ENCODE assay signal across 10 cellular contexts in the genomic region with DNA sequence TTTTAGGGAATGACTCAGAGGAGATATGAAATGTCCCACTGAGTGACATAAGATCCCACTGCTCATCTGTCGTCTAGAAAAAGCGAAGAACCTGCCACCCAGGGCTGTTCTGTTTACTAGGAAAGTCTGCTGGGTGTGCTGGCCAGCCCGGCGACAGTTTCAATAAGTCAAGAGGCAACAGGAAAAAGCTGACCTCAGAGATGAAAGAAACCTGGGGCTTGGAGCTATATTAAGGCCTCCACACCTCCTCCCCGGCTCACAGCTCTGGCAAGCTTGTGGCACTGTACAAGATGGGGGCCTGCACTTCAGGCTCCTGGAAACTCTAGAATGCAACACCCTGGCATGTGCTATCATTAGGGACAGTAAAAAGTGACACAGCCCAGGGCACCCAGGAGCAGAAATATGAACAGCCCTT. TPM values are rescaled to one million over a fixed set of nuclear protein-coding genes. Genes with fewer than 3 reads are reported as not detected.
DNase-seq lines count a peak whose midpoint lies in the region; ATAC-seq, FAIRE-seq and TF ChIP-seq lines count a peak whose summit lies in the region.
"Had no signal": no experiment of that assay in that cellular context is flagged by ENCODE, and none has a peak within 500 bp of the region (broad histone marks: within the 10 kb centered on the region; RNA-seq: fewer than 3 reads in every experiment).

No MANE protein-coding gene starts in this region.

- H3K9ac ChIP-seq in K562 (ENCODE audit: insufficient read depth in 1 of 2, low read depth in 2 of 2, low read length in 2 of 2): no peak overlapping the region

- no peak for TF ChIP-seq CTCF in A549 (IDR thresholded peaks at IDR 0.05)
- no peak for TF ChIP-seq CTCF in HFFc6 (IDR thresholded peaks at IDR 0.05)
- TF ChIP-seq CTCF in K562 (IDR thresholded peaks at IDR 0.05 in 2 of 3, conservative IDR thresholded peaks at IDR 0.05 in 1 of 3; ENCODE audit: insufficient read depth in 2 of 3, low read depth in 1 of 3, low read length in 3 of 3): no peak
- no peak for TF ChIP-seq CTCF in glutamatergic neuron (IDR thresholded peaks at IDR 0.05; ENCODE audit: partially characterized antibody, unreplicated experiment)

- WGBS in A549 (ENCODE audit: missing lambda C conversion rate): 68% methylated on average over 5 of the region's 5 CpGs
- whole genome bisulfite sequencing in K562 (ENCODE audit: insufficient coverage, low coverage, missing lambda C conversion rate): 10% methylated on average over 5 of the region's 5 CpGs

- H3K79me2 ChIP-seq in K562 (ENCODE audit: control insufficient read depth, insufficient read depth, low read length): no peaks in the 10 kb centered on the region

- H3K27me3 Mint-ChIP-seq in HFFc6 (ENCODE audit: insufficient read depth) (no peaks in the 10 kb centered on the region), glutamatergic neuron (ENCODE audit: unreplicated experiment) (peaks cover 23% of the 10 kb centered on the region)

- intact Hi-C loops in K562 (cut with micrococcal nuclease): no loop called here

- no TSS peak for BruUV-seq in K562 (replicated peaks; lab: Mats Ljungman, UMichigan)

- POLR2A ChIA-PET in A549 (lab: Yijun Ruan, JAX): interaction anchor here (1.0 kb wide), 1 partner anchor 18 kb away, joined by 4 read pairs; no protein-coding TSS in a partner anchor
- POLR2A ChIA-PET in K562 (lab: Yijun Ruan, JAX): interaction anchor here (1.2 kb wide), 1 partner anchor 8 kb away, joined by 4 read pairs; no protein-coding TSS in a partner anchor

- ATAC-seq in A549 (peak in 1 of 2 experiments; percentile 18; a peak in 1 of 6 replicates), K562 (peak; percentile 57), HG02759 (IDR thresholded peaks at IDR 0.05; ENCODE audit: unreplicated experiment) (no peak), GM19455 (IDR thresholded peaks at IDR 0.05; ENCODE audit: unreplicated experiment) (no peak)

- H2AFZ ChIP-seq in K562 (ENCODE audit: low read depth, low read length): peak overlapping the region; percentile 19; the same call in 1 of the 2 replicates

- no peak for TF ChIP-seq POLR2A in A549 (IDR thresholded peaks at IDR 0.05; ENCODE audit: low read length)
- TF ChIP-seq POLR2A in K562 (conservative IDR thresholded peaks at IDR 0.05): no peak

- TF ChIP-seq RAD21 in A549 (conservative IDR thresholded peaks at IDR 0.05 in 1 of 2, IDR thresholded peaks at IDR 0.05 in 1 of 2) (no peak), K562 (CRISPR knock-in tag; conservative IDR thresholded peaks at IDR 0.05 in 1 of 2, IDR thresholded peaks at IDR 0.05 in 1 of 2) (no peak)

- FAIRE-seq in A549 (lab: Jason Lieb, UNC) (no peak), K562 (lab: Jason Lieb, UNC) (peak; percentile 23)

- H3K4me3 ChIP-seq in A549 (no peak overlapping the region), K562 (no peak overlapping the region)

- no peaks in the 10 kb centered on the region for H3K9me3 ChIP-seq in A549
- H3K9me3 ChIP-seq in K562 (replicated peaks; ENCODE audit: control insufficient read depth, insufficient read depth, low read depth, low read length): no peaks in the 10 kb centered on the region

- in situ Hi-C loops in K562 (cut with MboI): no loop called here

- no peak for DNase-seq in A549 (ENCODE audit: low read depth in 1 of 2, low spot score in 1 of 2)
- no peak for DNase-seq in HFFc6
- DNase-seq in K562 (ENCODE audit: extremely low read depth in 1 of 4, low spot score in 3 of 4): peak in 2 of 4 experiments; percentile 13 to 19
- DNase-seq in myocyte (ENCODE audit: low read depth): peak; percentile 73
- no peak for DNase-seq in amygdala (lab: John Stamatoyannopoulos, UW)
- DNase-seq in glutamatergic neuron: no peak
- DNase-seq: activated CD4-positive, alpha-beta T cell treated with anti-CD3 and anti-CD28 coated beads, Interleukin-2, amount 10 ng/mL, durations not matched to agents 24 days and 14 days; anterior cingulate cortex had no signal

- H3K36me3 Mint-ChIP-seq in HFFc6 (ENCODE audit: low read depth): peaks cover 6% of the 10 kb centered on the region; the same call in 1 of the 2 replicates
- H3K36me3 Mint-ChIP-seq in glutamatergic neuron (ENCODE audit: unreplicated experiment): peaks cover 5% of the 10 kb centered on the region

- peaks cover 8 to 24% of the 10 kb centered on the region in 2 experiments; a peak in 4 of 5 replicates for H3K27me3 ChIP-seq in K562 (ENCODE audit: control insufficient read depth in 2 of 2, insufficient read depth in 2 of 2, low read length in 2 of 2)

- no peaks in the 10 kb centered on the region for H3K9me1 ChIP-seq in K562 (ENCODE audit: control insufficient read depth, insufficient read depth, low read length)

- H3K27ac ChIP-seq in A549: peak overlapping the region in 1 of 2 experiments; percentile 28; a peak in 1 of 6 replicates
- H3K27ac ChIP-seq in K562 (ENCODE audit: extremely low read depth, low read depth, low read length): peak overlapping the region; percentile 55; the same call in 1 of the 3 replicates

- peak overlapping the region; percentile 36; the same call in 1 of the 2 replicates for H3K27ac Mint-ChIP-seq in HFFc6
- H3K27ac Mint-ChIP-seq in glutamatergic neuron (ENCODE audit: unreplicated experiment): no peak overlapping the region
- H3K27ac Mint-ChIP-seq: activated CD4-positive, alpha-beta T cell treated with anti-CD3 and anti-CD28 coated beads, Interleukin-2, amount 10 ng/mL, durations not matched to agents 24 days and 14 days had no signal

- H3K4me2 ChIP-seq in A549 (0 out of 3 replicates have a peak overlapping the region, but pooled peaks have one; percentile 5), K562 (ENCODE audit: insufficient read depth, low read length) (peak overlapping the region; percentile 46)

- no peaks in the 10 kb centered on the region for H3K36me3 ChIP-seq in K562 (ENCODE audit: control insufficient read depth, insufficient read depth, low read length)

- H4K20me1 ChIP-seq in K562 (replicated peaks; ENCODE audit: control insufficient read depth, insufficient read depth, low read length): no peaks in the 10 kb centered on the region

- H3K4me1 Mint-ChIP-seq in HFFc6 (ENCODE audit: low read depth) (peaks cover 56% of the 10 kb centered on the region), glutamatergic neuron (ENCODE audit: low read depth, unreplicated experiment) (peaks cover 18% of the 10 kb centered on the region)
- H3K4me1 Mint-ChIP-seq: activated CD4-positive, alpha-beta T cell treated with anti-CD3 and anti-CD28 coated beads, Interleukin-2, amount 10 ng/mL, durations not matched to agents 24 days and 14 days had no signal

- CTCF ChIA-PET in A549 (lab: Yijun Ruan, JAX): interaction anchor here (1.1 to 1.3 kb wide), 2 partner anchors 12 to 159 kb away, joined by 3 to 4 read pairs; no protein-coding TSS in a partner anchor
- CTCF ChIA-PET in K562 (lab: Yijun Ruan, JAX; ENCODE audit: low intra/inter-chr PET ratio): interaction anchor here (0.5 kb wide), 1 partner anchor 10 kb away, joined by 4 read pairs; no protein-coding TSS in a partner anchor

- no peak for TF ChIP-seq EP300 in A549 (IDR thresholded peaks at IDR 0.05)
- no peak for TF ChIP-seq EP300 in K562 (IDR thresholded peaks at IDR 0.05; ENCODE audit: low read length)

- H3K4me3 Mint-ChIP-seq in HFFc6: no peak overlapping the region
- no peak overlapping the region for H3K4me3 Mint-ChIP-seq in glutamatergic neuron (ENCODE audit: unreplicated experiment)
- H3K4me3 Mint-ChIP-seq: activated CD4-positive, alpha-beta T cell treated with anti-CD3 and anti-CD28 coated beads, Interleukin-2, amount 10 ng/mL, durations not matched to agents 24 days and 14 days had no signal

- H3K9me3 Mint-ChIP-seq in HFFc6 (no peaks in the 10 kb centered on the region), glutamatergic neuron (ENCODE audit: unreplicated experiment) (peaks cover 5% of the 10 kb centered on the region)
- H3K9me3 Mint-ChIP-seq: activated CD4-positive, alpha-beta T cell treated with anti-CD3 and anti-CD28 coated beads, Interleukin-2, amount 10 ng/mL, durations not matched to agents 24 days and 14 days had no signal

- H3K4me1 ChIP-seq in A549 (peaks cover 55% of the 10 kb centered on the region), K562 (replicated peaks in 1 of 2; ENCODE audit: control insufficient read depth in 2 of 2, insufficient read depth in 2 of 2, low read length in 2 of 2) (peaks cover 3 to 13% of the 10 kb centered on the region in 2 experiments; a peak in 3 of 5 replicates)

TF ChIP-seq in A549, 52 proteins besides CTCF, POLR2A, EP300 and RAD21 (continues in another document):
- TF ChIP-seq CHD4 (IDR thresholded peaks at IDR 0.05; ENCODE audit: borderline replicate concordance): no peak
- TF ChIP-seq CEBPB (IDR thresholded peaks at IDR 0.05): no peak

TF ChIP-seq in K562, 482 proteins besides CTCF, POLR2A, EP300 and RAD21 (continues in another document):
- TF ChIP-seq ZNF134 (CRISPR knock-in tag; conservative IDR thresholded peaks at IDR 0.05): no peak
- no peak for TF ChIP-seq FOXK1 (CRISPR knock-in tag; IDR thresholded peaks at IDR 0.05; ENCODE audit: borderline replicate concordance)

RNA-seq across cellular contexts. Expression of a gene that starts 10.6 kb away (rescaled TPM):
- 6.5 and 11.0 TPM in 2 replicates for polyA plus RNA-seq in A549 (2011; rRNA removed)
- 2.9 and 4.0 TPM in 2 replicates for polyA plus RNA-seq in A549 (2012; cell fraction: cytosol; rRNA removed)
- polyA plus RNA-seq in A549 (2012; cell fraction: nucleus; rRNA removed): 4.6 and 5.1 TPM in 2 replicates
- 3.9 to 4.0 TPM (median 3.9 TPM) in 3 replicates for polyA plus RNA-seq in A549 (2017; fragmentation: RNase III; extraction: RNeasy Plus Mini Kit Qiagen cat#74134 plus additional on column Dnase treatment)
- polyA minus RNA-seq in A549 (2011; rRNA and poly(A)+ RNA removed): 25.9 and 28.7 TPM in 2 replicates
- total RNA-seq in HFFc6 (2021; fragmentation: NEBNext Ultra II Directional; extraction: Animal tissue kit (Norgen Biotek cat#: 25700)): 10 to 100 TPM; 14.5 to 25.8 (median 15.8) TPM
- total RNA-seq in K562 (2011; cell fraction: chromatin; rRNA removed; ENCODE audit: low replicate concordance): 0.12 and 0.19 TPM in 2 replicates
- under 0.01 and 0.17 TPM in 2 replicates for total RNA-seq in K562 (2011; cell fraction: nucleolus; rRNA removed)
- total RNA-seq in K562 (2011; cell fraction: nucleoplasm; rRNA removed): 0.07 and 0.15 TPM in 2 replicates
- not detected in 2 replicates for total RNA-seq in K562 (2014; rRNA removed)
- total RNA-seq in K562 (2014; rRNA removed; fragmentation: Illumina TruSeq; extraction: Trizol): not detected in 2 replicates
- not detected in 2 replicates for total RNA-seq in K562 (2015; rRNA removed; fragmentation: Illumina TruSeq; extraction: Trizol)
- total RNA-seq in K562 (2021): 0.07 and 0.11 TPM in 2 replicates
- polyA plus RNA-seq in K562 (2011; rRNA removed): 0.01 TPM in 2 replicates
- polyA plus RNA-seq in K562 (2011; cell fraction: cytosol; rRNA removed): 0.01 TPM in 2 replicates
- 0.03 and 0.04 TPM in 2 replicates for polyA plus RNA-seq in K562 (2011; cell fraction: nucleus; rRNA removed)
- polyA plus RNA-seq in K562 (2012): 0.51 and 0.76 TPM in 2 replicates
- 0.01 TPM in 1 of 2 replicates, not detected in the other for polyA plus RNA-seq in K562 (2014; fragmentation: Illumina TruSeq; extraction: Trizol)
- polyA plus RNA-seq in K562 (2014; fragmentation: Nextera tagmentation; extraction: Ambion mirVana): under 1 TPM; 0.06 to 0.23 TPM
- 0.05 TPM in 1 of 2 replicates, not detected in the other for polyA plus RNA-seq in K562 (2014; rRNA removed)
- 0.03 and 0.07 TPM in 2 replicates for polyA minus RNA-seq in K562 (2011; rRNA and poly(A)+ RNA removed)
- polyA minus RNA-seq in K562 (2011; cell fraction: cytosol; rRNA and poly(A)+ RNA removed): 0.09 and 0.10 TPM in 2 replicates
- 0.11 and 0.13 TPM in 2 replicates for polyA minus RNA-seq in K562 (2011; cell fraction: nucleus; rRNA and poly(A)+ RNA removed)
- 3.6 and 4.1 TPM in 2 replicates for total RNA-seq in myocyte
- 8.1 TPM for polyA plus RNA-seq in myocyte (2012)
- 6.8 TPM for total RNA-seq in glutamatergic neuron (ENCODE audit: unreplicated experiment)
